ENCODE assay signal across 1 cellular context in the genomic region with DNA sequence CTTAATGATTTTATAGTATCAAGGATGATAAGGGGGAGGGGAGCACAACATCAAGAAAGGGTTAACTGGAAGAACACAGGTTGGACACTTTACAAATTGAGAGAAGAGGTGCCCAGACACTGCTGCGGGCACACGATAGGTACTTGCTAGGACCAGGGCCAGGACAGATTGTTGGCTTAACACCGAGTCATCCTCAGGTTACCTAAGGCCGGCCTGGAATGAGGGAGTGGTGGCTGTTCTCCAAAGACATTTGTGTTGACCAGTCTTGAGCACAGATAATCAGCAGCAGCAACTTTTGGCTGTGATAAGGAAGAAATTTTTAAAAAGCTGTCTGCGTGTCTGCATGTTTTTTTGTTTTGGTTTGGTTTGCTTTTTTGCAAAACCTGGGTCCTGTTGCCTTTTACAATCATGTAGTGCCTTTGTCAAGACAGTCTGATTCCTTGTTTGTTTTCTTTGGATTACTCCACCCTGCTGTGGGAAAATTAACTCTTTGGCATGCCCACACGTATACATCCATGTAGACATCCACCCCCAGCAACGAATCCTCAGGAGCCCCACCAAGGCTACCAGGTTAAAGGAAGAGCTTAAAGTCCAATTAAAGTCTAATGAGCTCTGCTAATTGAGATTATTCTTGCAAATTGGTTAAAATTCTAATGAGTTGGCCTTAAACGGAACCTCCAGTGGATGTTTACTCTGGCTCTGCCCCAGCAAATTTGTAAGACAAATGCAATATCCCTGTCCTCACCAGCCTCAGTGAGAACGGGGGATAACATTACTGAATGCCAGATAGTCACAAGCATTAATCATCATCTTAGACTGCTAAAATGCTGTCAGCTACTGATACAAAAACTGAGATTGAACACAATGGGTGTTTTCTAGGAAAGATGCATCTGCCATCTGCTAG.
TF ChIP-seq lines count a peak whose summit lies in the region.

No MANE protein-coding gene starts in this region.

TF ChIP-seq in SK-N-SH treated with all-trans-retinoic acid at 6 μM for 48 hours, 23 proteins besides CTCF, POLR2A, EP300 and RAD21 (continued from another document):
- TF ChIP-seq ZFP3 (CRISPR knock-in tag; IDR thresholded peaks at IDR 0.05) (no peak), SNAI2 (CRISPR knock-in tag; IDR thresholded peaks at IDR 0.05) (no peak), OSR1 (CRISPR knock-in tag; IDR thresholded peaks at IDR 0.05) (no peak), ZC3H10 (CRISPR knock-in tag; IDR thresholded peaks at IDR 0.05) (no peak), ZNF565 (CRISPR knock-in tag; conservative IDR thresholded peaks at IDR 0.05; ENCODE audit: low read depth) (no peak), RARB (CRISPR knock-in tag; IDR thresholded peaks at IDR 0.05) (no peak), ESRRG (CRISPR knock-in tag; IDR thresholded peaks at IDR 0.05) (no peak), TOX (CRISPR knock-in tag; IDR thresholded peaks at IDR 0.05; ENCODE audit: borderline replicate concordance) (no peak), ISL1 (CRISPR knock-in tag; IDR thresholded peaks at IDR 0.05) (no peak)
- TF ChIP-seq, protein P1, sequence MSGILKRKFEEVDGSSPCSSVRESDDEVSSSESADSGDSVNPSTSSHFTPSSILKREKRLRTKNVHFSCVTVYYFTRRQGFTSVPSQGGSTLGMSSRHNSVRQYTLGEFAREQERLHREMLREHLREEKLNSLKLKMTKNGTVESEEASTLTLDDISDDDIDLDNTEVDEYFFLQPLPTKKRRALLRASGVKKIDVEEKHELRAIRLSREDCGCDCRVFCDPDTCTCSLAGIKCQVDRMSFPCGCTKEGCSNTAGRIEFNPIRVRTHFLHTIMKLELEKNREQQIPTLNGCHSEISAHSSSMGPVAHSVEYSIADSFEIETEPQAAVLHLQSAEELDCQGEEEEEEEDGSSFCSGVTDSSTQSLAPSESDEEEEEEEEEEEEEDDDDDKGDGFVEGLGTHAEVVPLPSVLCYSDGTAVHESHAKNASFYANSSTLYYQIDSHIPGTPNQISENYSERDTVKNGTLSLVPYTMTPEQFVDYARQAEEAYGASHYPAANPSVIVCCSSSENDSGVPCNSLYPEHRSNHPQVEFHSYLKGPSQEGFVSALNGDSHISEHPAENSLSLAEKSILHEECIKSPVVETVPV (CRISPR knock-in tag; IDR thresholded peaks at IDR 0.05), result no peak
- TF ChIP-seq, protein P2, sequence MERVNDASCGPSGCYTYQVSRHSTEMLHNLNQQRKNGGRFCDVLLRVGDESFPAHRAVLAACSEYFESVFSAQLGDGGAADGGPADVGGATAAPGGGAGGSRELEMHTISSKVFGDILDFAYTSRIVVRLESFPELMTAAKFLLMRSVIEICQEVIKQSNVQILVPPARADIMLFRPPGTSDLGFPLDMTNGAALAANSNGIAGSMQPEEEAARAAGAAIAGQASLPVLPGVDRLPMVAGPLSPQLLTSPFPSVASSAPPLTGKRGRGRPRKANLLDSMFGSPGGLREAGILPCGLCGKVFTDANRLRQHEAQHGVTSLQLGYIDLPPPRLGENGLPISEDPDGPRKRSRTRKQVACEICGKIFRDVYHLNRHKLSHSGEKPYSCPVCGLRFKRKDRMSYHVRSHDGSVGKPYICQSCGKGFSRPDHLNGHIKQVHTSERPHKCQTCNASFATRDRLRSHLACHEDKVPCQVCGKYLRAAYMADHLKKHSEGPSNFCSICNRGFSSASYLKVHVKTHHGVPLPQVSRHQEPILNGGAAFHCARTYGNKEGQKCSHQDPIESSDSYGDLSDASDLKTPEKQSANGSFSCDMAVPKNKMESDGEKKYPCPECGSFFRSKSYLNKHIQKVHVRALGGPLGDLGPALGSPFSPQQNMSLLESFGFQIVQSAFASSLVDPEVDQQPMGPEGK (CRISPR knock-in tag; IDR thresholded peaks at IDR 0.05; ENCODE audit: borderline replicate concordance), result no peak
TF ChIP-seq in SK-N-SH treated with all-trans-retinoic acid at 6 μM for 48 hours: peak in this region for 0.
